Comparison of ENCODE assay signal across 1 cellular context in the genomic region with DNA sequence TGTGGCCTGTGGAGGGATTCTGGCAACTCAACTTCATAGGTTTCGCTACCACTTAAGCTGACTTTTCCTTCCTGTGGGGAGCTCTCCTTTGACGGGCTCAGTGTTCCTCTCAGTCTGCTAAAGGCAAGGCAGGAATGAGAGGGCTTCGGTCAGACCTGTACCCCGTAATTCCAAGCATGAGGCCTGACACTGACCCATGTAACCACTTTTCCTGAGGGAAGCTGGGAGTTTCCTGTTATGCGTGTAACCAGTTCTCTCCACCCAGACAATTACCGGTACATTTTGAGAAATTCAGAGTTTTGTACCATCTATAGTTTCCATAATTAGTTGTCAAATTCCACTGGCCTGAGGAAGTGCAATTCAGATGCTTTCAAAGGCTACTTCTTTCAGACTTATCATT.
TF ChIP-seq lines count a peak whose summit lies in the region.

No MANE protein-coding gene starts in this region.

TF ChIP-seq in HepG2, 621 proteins besides CTCF, POLR2A, EP300 and RAD21 (continued from another document):
- TF ChIP-seq, protein P1, sequence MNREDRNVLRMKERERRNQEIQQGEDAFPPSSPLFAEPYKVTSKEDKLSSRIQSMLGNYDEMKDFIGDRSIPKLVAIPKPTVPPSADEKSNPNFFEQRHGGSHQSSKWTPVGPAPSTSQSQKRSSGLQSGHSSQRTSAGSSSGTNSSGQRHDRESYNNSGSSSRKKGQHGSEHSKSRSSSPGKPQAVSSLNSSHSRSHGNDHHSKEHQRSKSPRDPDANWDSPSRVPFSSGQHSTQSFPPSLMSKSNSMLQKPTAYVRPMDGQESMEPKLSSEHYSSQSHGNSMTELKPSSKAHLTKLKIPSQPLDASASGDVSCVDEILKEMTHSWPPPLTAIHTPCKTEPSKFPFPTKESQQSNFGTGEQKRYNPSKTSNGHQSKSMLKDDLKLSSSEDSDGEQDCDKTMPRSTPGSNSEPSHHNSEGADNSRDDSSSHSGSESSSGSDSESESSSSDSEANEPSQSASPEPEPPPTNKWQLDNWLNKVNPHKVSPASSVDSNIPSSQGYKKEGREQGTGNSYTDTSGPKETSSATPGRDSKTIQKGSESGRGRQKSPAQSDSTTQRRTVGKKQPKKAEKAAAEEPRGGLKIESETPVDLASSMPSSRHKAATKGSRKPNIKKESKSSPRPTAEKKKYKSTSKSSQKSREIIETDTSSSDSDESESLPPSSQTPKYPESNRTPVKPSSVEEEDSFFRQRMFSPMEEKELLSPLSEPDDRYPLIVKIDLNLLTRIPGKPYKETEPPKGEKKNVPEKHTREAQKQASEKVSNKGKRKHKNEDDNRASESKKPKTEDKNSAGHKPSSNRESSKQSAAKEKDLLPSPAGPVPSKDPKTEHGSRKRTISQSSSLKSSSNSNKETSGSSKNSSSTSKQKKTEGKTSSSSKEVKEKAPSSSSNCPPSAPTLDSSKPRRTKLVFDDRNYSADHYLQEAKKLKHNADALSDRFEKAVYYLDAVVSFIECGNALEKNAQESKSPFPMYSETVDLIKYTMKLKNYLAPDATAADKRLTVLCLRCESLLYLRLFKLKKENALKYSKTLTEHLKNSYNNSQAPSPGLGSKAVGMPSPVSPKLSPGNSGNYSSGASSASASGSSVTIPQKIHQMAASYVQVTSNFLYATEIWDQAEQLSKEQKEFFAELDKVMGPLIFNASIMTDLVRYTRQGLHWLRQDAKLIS (CRISPR knock-in tag; IDR thresholded peaks at IDR 0.05), result no peak
- TF ChIP-seq LRRFIP1 (CRISPR knock-in tag; conservative IDR thresholded peaks at IDR 0.05), result no peak
- TF ChIP-seq, protein P2, sequence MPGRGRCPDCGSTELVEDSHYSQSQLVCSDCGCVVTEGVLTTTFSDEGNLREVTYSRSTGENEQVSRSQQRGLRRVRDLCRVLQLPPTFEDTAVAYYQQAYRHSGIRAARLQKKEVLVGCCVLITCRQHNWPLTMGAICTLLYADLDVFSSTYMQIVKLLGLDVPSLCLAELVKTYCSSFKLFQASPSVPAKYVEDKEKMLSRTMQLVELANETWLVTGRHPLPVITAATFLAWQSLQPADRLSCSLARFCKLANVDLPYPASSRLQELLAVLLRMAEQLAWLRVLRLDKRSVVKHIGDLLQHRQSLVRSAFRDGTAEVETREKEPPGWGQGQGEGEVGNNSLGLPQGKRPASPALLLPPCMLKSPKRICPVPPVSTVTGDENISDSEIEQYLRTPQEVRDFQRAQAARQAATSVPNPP (CRISPR knock-in tag; IDR thresholded peaks at IDR 0.05), result no peak
